ENCODE assay signal across 12 cellular contexts in genomic region chr21:31612889-31613785, GRCh38. TPM values are rescaled to one million over a fixed set of nuclear protein-coding genes. Genes with fewer than 3 reads are reported as not detected.
DNase-seq lines count a peak whose midpoint lies in the region; ATAC-seq, FAIRE-seq and TF ChIP-seq lines count a peak whose summit lies in the region.
"Had no signal": no experiment of that assay in that cellular context is flagged by ENCODE, and none has a peak within 500 bp of the region (broad histone marks: within the 10 kb centered on the region; RNA-seq: fewer than 3 reads in every experiment).

No MANE protein-coding gene starts in this region.

- peak; percentile 22 for DNase-seq in A172 (ENCODE audit: low spot score)
- DNase-seq in ELR (ENCODE audit: low read depth), result peak; percentile 19
- no peak for DNase-seq in GM12878 (ENCODE audit: low read depth, low spot score)
- peak; percentile 22 for DNase-seq in myocyte (ENCODE audit: low read depth)
- DNase-seq in NCI-H1694 treated with DMSO at 0.1 percent for 48 hours (lab: John Stamatoyannopoulos, UW), result no peak
- no peak for DNase-seq in GM12891 (ENCODE audit: insufficient read length, low spot score)
- no peak for DNase-seq in dedifferentiated amniotic fluid mesenchymal stem cell (ENCODE audit: extremely low spot score)
- DNase-seq: body of pancreas; CD4-positive, CD25-positive, alpha-beta regulatory T cell; NCI-H1436 treated with DMSO at 0.1 percent for 48 hours had no signal

- peaks cover 3% of the 10 kb centered on the region; the same call in 1 of the 3 replicates for H3K9me3 ChIP-seq in GM12878 (replicated peaks; ENCODE audit: control insufficient read depth, insufficient read depth, low read length)
- H3K9me3 ChIP-seq: body of pancreas had no signal

- intact Hi-C loops in GM12878 (cut with micrococcal nuclease; ENCODE audit: unreplicated experiment), result no loop called here

- H4K20me1 ChIP-seq in GM12878 (ENCODE audit: control insufficient read depth, insufficient read depth), result no peaks in the 10 kb centered on the region

- no peak for TF ChIP-seq POLR2A in GM12878 (IDR thresholded peaks at IDR 0.05; ENCODE audit: low read depth, low read length)
- TF ChIP-seq POLR2A in GM12891 (IDR thresholded peaks at IDR 0.05; ENCODE audit: low read depth, low read length), result no peak

- H3K27me3 ChIP-seq in GM12878 (replicated peaks in 1 of 2; ENCODE audit: control insufficient read depth in 2 of 2, insufficient read depth in 2 of 2, low read length in 1 of 2), result no peaks in the 10 kb centered on the region
- H3K27me3 ChIP-seq: body of pancreas had no signal

- FAIRE-seq in GM12878 (lab: Jason Lieb, UNC) (no peak), GM12891 (lab: Jason Lieb, UNC) (no peak)
- FAIRE-seq: islet of Langerhans had no signal

- no peaks in the 10 kb centered on the region for H3K79me2 ChIP-seq in GM12878 (ENCODE audit: control insufficient read depth, insufficient read depth, low read length)

- SMC1A ChIA-PET in GM12878 (lab: Charles Lee; ENCODE audit: uncharacterized antibody, unreplicated experiment), result interaction anchor here (0.6 kb wide), 1 partner anchor 440 kb away, joined by 3 read pairs; no protein-coding TSS in a partner anchor

- 35% methylated on average over 21 of the region's 22 CpGs for WGBS in GM12878 (ENCODE audit: insufficient coverage, insufficient replicate concordance, low lambda C conversion rate, missing lambda C conversion rate)

- H3K9ac ChIP-seq in GM12878 (ENCODE audit: control insufficient read depth, insufficient read depth, low read length), result no peak overlapping the region

- peak; percentile 36; the same call in 2 of the 3 replicates for ATAC-seq in GM12878
- no peak for ATAC-seq in GM18873 (IDR thresholded peaks at IDR 0.05; ENCODE audit: low FRiP score, unreplicated experiment)
- ATAC-seq: body of pancreas had no signal

- no peaks in the 10 kb centered on the region for H3K36me3 ChIP-seq in GM12878 (ENCODE audit: control insufficient read depth in 2 of 2, insufficient read depth in 2 of 2, low read length in 1 of 2)

- no TSS peak for BruUV-seq in GM12878 (replicated peaks; lab: Mats Ljungman, UMichigan)

- H3K4me3 ChIP-seq in GM12878, result no peak overlapping the region
- H3K4me3 ChIP-seq: body of pancreas had no signal

- H3K4me1 ChIP-seq in GM12878 (ENCODE audit: control insufficient read depth, insufficient read depth, low read length), result no peaks in the 10 kb centered on the region
- H3K4me1 ChIP-seq: body of pancreas had no signal

- no peak for TF ChIP-seq CTCF in GM12878 (IDR thresholded peaks at IDR 0.05 in 2 of 3, conservative IDR thresholded peaks at IDR 0.05 in 1 of 3; ENCODE audit: control insufficient read depth in 2 of 3, extremely low read depth in 1 of 3, insufficient read depth in 1 of 3, low read depth in 3 of 3, low read length in 3 of 3)

- RAD21 ChIA-PET in GM12878 (lab: Charles Lee; ENCODE audit: unreplicated experiment), result no interaction called here

- no peak overlapping the region for H3K27ac ChIP-seq in GM12878 (ENCODE audit: control insufficient read depth, insufficient read depth)
- H3K27ac ChIP-seq: body of pancreas had no signal

- H3K4me2 ChIP-seq in GM12878 (ENCODE audit: control insufficient read depth, insufficient read depth), result no peak overlapping the region

- no peak for TF ChIP-seq RAD21 in GM12878 (IDR thresholded peaks at IDR 0.05; ENCODE audit: insufficient read depth, low read depth, low read length)

- POLR2A ChIA-PET in GM12878 (lab: Charles Lee), result no interaction called here

- CTCF ChIA-PET in GM12878 (lab: Yijun Ruan, JAX), result interaction anchor here (0.8 kb wide), 1 partner anchor 10 kb away, joined by 3 read pairs; no protein-coding TSS in a partner anchor

- no peak for TF ChIP-seq EP300 in GM12878 (IDR thresholded peaks at IDR 0.05; ENCODE audit: borderline replicate concordance in 1 of 2, control insufficient read depth in 1 of 2, low read depth in 2 of 2, low read length in 2 of 2)

- in situ Hi-C loops in GM12878 (cut with MboI), result no loop called here

- no peak overlapping the region for H2AFZ ChIP-seq in GM12878 (ENCODE audit: control insufficient read depth, low read depth, low read length)

TF ChIP-seq in GM12878, 131 proteins besides CTCF, POLR2A, EP300 and RAD21:
- no peak for TF ChIP-seq EED (IDR thresholded peaks at IDR 0.05; ENCODE audit: low read depth)

TF ChIP-seq in GM12891, 5 proteins besides CTCF, POLR2A, EP300 and RAD21:
- TF ChIP-seq POLR2AphosphoS5 (IDR thresholded peaks at IDR 0.05; ENCODE audit: low read depth, low read length), result no peak
- no peak for TF ChIP-seq SPI1 (IDR thresholded peaks at IDR 0.05; ENCODE audit: low read depth, low read length)
- TF ChIP-seq TAF1 (IDR thresholded peaks at IDR 0.05; ENCODE audit: low read depth, low read length), result no peak
- TF ChIP-seq PAX5 (IDR thresholded peaks at IDR 0.05; ENCODE audit: insufficient read depth, low read length, severe bottlenecking), result no peak
- TF ChIP-seq POU2F2 (IDR thresholded peaks at IDR 0.05; ENCODE audit: low read depth, low read length), result no peak

RNA-seq across cellular contexts. Expression of gene SOD1, which starts 46.4 kb away (rescaled TPM):
- 957 and 1,055 TPM in 2 replicates for total RNA-seq in A172 (2014; rRNA removed; shearing (Covaris generic))
- 23.7 and 26.1 TPM in 2 replicates for total RNA-seq in GM12878 (2013; cell fraction: nucleolus; rRNA removed)
- total RNA-seq in GM12878 (2014; rRNA removed) (171 and 193 TPM in 2 replicates), GM12878 (2014; rRNA removed; fragmentation: Illumina TruSeq; extraction: Trizol) (265 and 275 TPM in 2 replicates), GM12878 (2021) (213 and 226 TPM in 2 replicates), myocyte (175 and 206 TPM in 2 replicates)
- polyA plus RNA-seq in GM12878 (2011; ENCODE audit: low read depth), result 241 TPM
- polyA plus RNA-seq in GM12878 (2011; rRNA removed) (352 and 405 TPM in 2 replicates), GM12878 (2014; fragmentation: Illumina TruSeq; extraction: Trizol) (242 and 261 TPM in 2 replicates), GM12878 (2014; fragmentation: Nextera tagmentation; extraction: Ambion mirVana) (100 to 1,000 TPM; 655 to 710 TPM), GM12878 (2014; rRNA removed) (205 and 220 TPM in 2 replicates), GM12878 (2016; fragmentation: Nextera tagmentation; extraction: Ambion mirVana) (100 to 1,000 TPM; 473 to 502 TPM)
- 251 and 259 TPM in 2 replicates for polyA plus RNA-seq in GM12878 (2011; cell fraction: cytosol; rRNA removed)
- polyA plus RNA-seq in GM12878 (2011; cell fraction: nucleus; rRNA removed), result 152 and 159 TPM in 2 replicates
- polyA plus RNA-seq in GM12878 (2012), result 188 and 198 TPM in 2 replicates
- 145 and 174 TPM in 2 replicates for polyA minus RNA-seq in GM12878 (2011; rRNA and poly(A)+ RNA removed)
- 136 and 143 TPM in 2 replicates for polyA minus RNA-seq in GM12878 (2011; cell fraction: cytosol; rRNA and poly(A)+ RNA removed)
- 21.4 and 34.0 TPM in 2 replicates for polyA minus RNA-seq in GM12878 (2011; cell fraction: nucleus; rRNA and poly(A)+ RNA removed)
- 349 TPM for polyA plus RNA-seq in myocyte (2012)
- polyA plus RNA-seq in GM12891 (2012; ENCODE audit: low read depth, missing spikeins), result 293 TPM

Comparison
In these comparisons a context has a peak if more than half of its experiments do, and no peak if none do; other contexts are left out.
1. DNase-seq: peak in A172 (single experiment), ELR (single experiment) and myocyte (single experiment); none in GM12878 (single experiment), NCI-H1694 treated with DMSO at 0.1 percent for 48 hours (single experiment), GM12891 (single experiment) and dedifferentiated amniotic fluid mesenchymal stem cell (single experiment).